2 cellular contexts compared by ENCODE assay signal in genomic region chr9:92983984-92984589, GRCh38.
TF ChIP-seq lines count a peak whose summit lies in the region.

No MANE protein-coding gene starts in this region.

TF ChIP-seq in IMR-90, 13 proteins besides CTCF, POLR2A, EP300 and RAD21:
- TF ChIP-seq CHD1 (IDR thresholded peaks at IDR 0.05; ENCODE audit: low read depth, low read length) (no peak), BHLHE40 (IDR thresholded peaks at IDR 0.05; ENCODE audit: low read depth, low read length) (no peak), MAZ (IDR thresholded peaks at IDR 0.05; ENCODE audit: borderline replicate concordance, low read depth, low read length) (no peak), USF2 (IDR thresholded peaks at IDR 0.05; ENCODE audit: low read depth, low read length) (no peak), CEBPB (IDR thresholded peaks at IDR 0.05; ENCODE audit: low read depth, low read length) (no peak), SMC3 (IDR thresholded peaks at IDR 0.05; ENCODE audit: low read depth, low read length) (no peak), MAFK (IDR thresholded peaks at IDR 0.05; ENCODE audit: low read depth, low read length) (no peak)

TF ChIP-seq in GM12878, 131 proteins besides CTCF, POLR2A, EP300 and RAD21:
- TF ChIP-seq CEBPZ (IDR thresholded peaks at IDR 0.05; ENCODE audit: low read depth, low read length): peak; percentile 55; the same call in 1 of the 2 replicates
- TF ChIP-seq BCL11A (IDR thresholded peaks at IDR 0.05; ENCODE audit: low read depth, low read length): no peak
- 0 out of 2 replicates have a peak, but pooled peaks have one; percentile 43 for TF ChIP-seq CBX5 (IDR thresholded peaks at IDR 0.05; ENCODE audit: low read depth)
